8 cellular contexts compared by ENCODE assay signal in genomic region chr7:73682745-73683055, GRCh38. TPM values are rescaled to one million over a fixed set of nuclear protein-coding genes. Genes with fewer than 3 reads are reported as not detected.
DNase-seq lines count a peak whose midpoint lies in the region; ATAC-seq, FAIRE-seq and TF ChIP-seq lines count a peak whose summit lies in the region.

No MANE protein-coding gene starts in this region.

- no peaks in the 10 kb centered on the region for H3K27me3 Mint-ChIP-seq in activated T-helper 2 cell treated with anti-CD3 and anti-CD28 coated beads, Interferon-gamma antibody, Interleukin-2, Interleukin-4, amounts not matched to agents 10 μg/mL and 5 μg/mL and 100 μg/mL, durations not matched to agents 14 hours and 24 hours and 36 hours (ENCODE audit: low read depth)

- H3K4me1 ChIP-seq in keratinocyte (ENCODE audit: control insufficient read depth, extremely low read depth, insufficient read depth, low read length), result peaks cover 17% of the 10 kb centered on the region

- dilution Hi-C loops in keratinocyte (cut with MboI; ENCODE audit: extremely low pct_ligation_motif_present, low sequenced_read_pairs), result no loop called here

- peaks cover 48% of the 10 kb centered on the region for H3K36me3 Mint-ChIP-seq in activated T-helper 2 cell treated with anti-CD3 and anti-CD28 coated beads, Interferon-gamma antibody, Interleukin-2, Interleukin-4, amounts not matched to agents 10 μg/mL and 5 μg/mL and 100 μg/mL, durations not matched to agents 14 hours and 24 hours and 36 hours (ENCODE audit: low read depth)

- peak overlapping the region; percentile 82 for H3K27ac Mint-ChIP-seq in activated T-helper 2 cell treated with anti-CD3 and anti-CD28 coated beads, Interferon-gamma antibody, Interleukin-2, Interleukin-4, amounts not matched to agents 10 μg/mL and 5 μg/mL and 100 μg/mL, durations not matched to agents 14 hours and 24 hours and 36 hours

- H3K9me3 ChIP-seq in keratinocyte (ENCODE audit: control insufficient read depth, low read depth, low read length), result no peaks in the 10 kb centered on the region

- peaks cover 78% of the 10 kb centered on the region for H3K79me2 ChIP-seq in keratinocyte (ENCODE audit: control insufficient read depth, insufficient read depth, low read length)

- DNase-seq in activated T-helper 2 cell treated with anti-CD3 and anti-CD28 coated beads, Interferon-gamma antibody, Interleukin-2, Interleukin-4, amounts not matched to agents 10 μg/mL and 5 μg/mL and 100 μg/mL, durations not matched to agents 14 hours and 24 hours and 36 hours (ENCODE audit: low spot score), result no peak
- DNase-seq in keratinocyte (ENCODE audit: low read depth, low spot score) (no peak), substantia nigra (lab: John Stamatoyannopoulos, UW) (no peak), NCI-H82 (lab: John Stamatoyannopoulos, UW) (no peak), erythroblast (lab: John Stamatoyannopoulos, UW) (no peak)

- H3K9ac ChIP-seq in keratinocyte (ENCODE audit: control insufficient read depth, extremely low read depth, insufficient read depth, low read length), result peak overlapping the region; percentile 96

- H3K9me1 ChIP-seq in keratinocyte (ENCODE audit: control insufficient read depth, extremely low read depth, insufficient read depth, low read length), result peaks cover 4% of the 10 kb centered on the region

- no peaks in the 10 kb centered on the region for H4K20me1 ChIP-seq in keratinocyte (ENCODE audit: control insufficient read depth, extremely low read depth, insufficient read depth, low read length)

- H3K27me3 ChIP-seq in keratinocyte (ENCODE audit: control insufficient read depth, extremely low read depth, insufficient read depth, low read length), result no peaks in the 10 kb centered on the region

- no peaks in the 10 kb centered on the region for H3K9me3 Mint-ChIP-seq in activated T-helper 2 cell treated with anti-CD3 and anti-CD28 coated beads, Interferon-gamma antibody, Interleukin-2, Interleukin-4, amounts not matched to agents 10 μg/mL and 5 μg/mL and 100 μg/mL, durations not matched to agents 14 hours and 24 hours and 36 hours

- H3K27ac ChIP-seq in 22Rv1, result peak overlapping the region; percentile 82
- H3K27ac ChIP-seq in keratinocyte (ENCODE audit: control insufficient read depth, insufficient read depth, low read length), result peak overlapping the region; percentile 89
- H3K27ac ChIP-seq in substantia nigra (ENCODE audit: low read depth, low read length, poor library complexity, severe bottlenecking), result peak overlapping the region; percentile 73

- H3K4me3 Mint-ChIP-seq in activated T-helper 2 cell treated with anti-CD3 and anti-CD28 coated beads, Interferon-gamma antibody, Interleukin-2, Interleukin-4, amounts not matched to agents 10 μg/mL and 5 μg/mL and 100 μg/mL, durations not matched to agents 14 hours and 24 hours and 36 hours (ENCODE audit: low read depth), result peak overlapping the region; percentile 97

- H3K4me3 ChIP-seq in keratinocyte (ENCODE audit: control insufficient read depth in 2 of 3, extremely low read depth in 1 of 3, insufficient read depth in 2 of 3, low read depth in 1 of 3, low read length in 3 of 3), result peak overlapping the region; percentile 71 to 91 (median 86)

- peaks cover 4 to 16% of the 10 kb centered on the region in 2 experiments for H3K36me3 ChIP-seq in keratinocyte (ENCODE audit: control insufficient read depth in 2 of 2, extremely low read depth in 1 of 2, insufficient read depth in 2 of 2, low read length in 2 of 2)

- TF ChIP-seq POLR2A in erythroblast (IDR thresholded peaks at IDR 0.05; ENCODE audit: low read length), result no peak

- TF ChIP-seq CTCF in 22Rv1 (IDR thresholded peaks at IDR 0.05) (no peak), keratinocyte (optimal IDR thresholded peaks at IDR 0.05 in 1 of 3, IDR thresholded peaks at IDR 0.05 in 1 of 3, conservative IDR thresholded peaks at IDR 0.05 in 1 of 3; ENCODE audit: extremely low read depth in 1 of 3, insufficient read depth in 2 of 3, low read length in 3 of 3) (no peak)

- peak; percentile 20 for ATAC-seq in GM21825 (IDR thresholded peaks at IDR 0.05; ENCODE audit: unreplicated experiment)
- ATAC-seq in HG03469 (IDR thresholded peaks at IDR 0.05; ENCODE audit: unreplicated experiment), result no peak

- H3K4me2 ChIP-seq in keratinocyte (ENCODE audit: control insufficient read depth, extremely low read depth, insufficient read depth, low read depth, low read length), result peak overlapping the region; percentile 94

- intact Hi-C loops in activated T-helper 2 cell treated with anti-CD3 and anti-CD28 coated beads, Interferon-gamma antibody, Interleukin-2, Interleukin-4, amounts not matched to agents 10 μg/mL and 5 μg/mL and 100 μg/mL, durations not matched to agents 14 hours and 24 hours and 36 hours (cut with micrococcal nuclease), result loop anchor here (1.0 to 5.0 kb wide), 3 partner anchors 15 to 105 kb away; partner anchors contain the start of genes TBL2 and VPS37D

- FAIRE-seq in keratinocyte (lab: Jason Lieb, UNC), result no peak

- peak overlapping the region; percentile 98 for H2AFZ ChIP-seq in keratinocyte (ENCODE audit: control insufficient read depth, low read length)

- peaks cover 19% of the 10 kb centered on the region for H3K4me1 Mint-ChIP-seq in activated T-helper 2 cell treated with anti-CD3 and anti-CD28 coated beads, Interferon-gamma antibody, Interleukin-2, Interleukin-4, amounts not matched to agents 10 μg/mL and 5 μg/mL and 100 μg/mL, durations not matched to agents 14 hours and 24 hours and 36 hours (ENCODE audit: low read depth)

RNA-seq across cellular contexts. Expression of gene DNAJC30, which starts 0.6 kb away (rescaled TPM):
- total RNA-seq in activated T-helper 2 cell treated with anti-CD3 and anti-CD28 coated beads, Interferon-gamma antibody, Interleukin-2, Interleukin-4, amounts not matched to agents 10 μg/mL and 5 μg/mL and 100 μg/mL, durations not matched to agents 14 hours and 24 hours and 36 hours, result 9.2 TPM in 2 replicates
- 4.9 to 5.7 TPM (median 5.0 TPM) in 3 replicates for polyA plus RNA-seq in keratinocyte
- polyA plus RNA-seq in keratinocyte (2011; ENCODE audit: low read depth), result 1.4 TPM
- 4.3 and 6.8 TPM in 2 replicates for polyA plus RNA-seq in keratinocyte (2011; cell fraction: cytosol; rRNA removed)
- 4.4 and 5.8 TPM in 2 replicates for polyA plus RNA-seq in keratinocyte (2011; cell fraction: nucleus; rRNA removed)
- 3.1 and 6.8 TPM in 2 replicates for polyA plus RNA-seq in keratinocyte (2012; ENCODE audit: low replicate concordance)
- polyA minus RNA-seq in keratinocyte, result 2.6 to 5.7 TPM (median 3.3 TPM) in 3 replicates
- 5.9 TPM for polyA minus RNA-seq in keratinocyte (2011; cell fraction: cytosol; rRNA and poly(A)+ RNA removed)
- polyA minus RNA-seq in keratinocyte (2011; cell fraction: nucleus; rRNA and poly(A)+ RNA removed), result 2.0 and 2.7 TPM in 2 replicates

RNA-seq across cellular contexts. Expression of gene BUD23, which starts 0.7 kb away (rescaled TPM):
- 96.0 and 109 TPM in 2 replicates for total RNA-seq in activated T-helper 2 cell treated with anti-CD3 and anti-CD28 coated beads, Interferon-gamma antibody, Interleukin-2, Interleukin-4, amounts not matched to agents 10 μg/mL and 5 μg/mL and 100 μg/mL, durations not matched to agents 14 hours and 24 hours and 36 hours
- polyA plus RNA-seq in keratinocyte, result 47.1 to 87.5 TPM (median 72.0 TPM) in 3 replicates
- polyA plus RNA-seq in keratinocyte (2011; ENCODE audit: low read depth), result 41.9 TPM
- polyA plus RNA-seq in keratinocyte (2011; cell fraction: cytosol; rRNA removed), result 39.9 and 52.0 TPM in 2 replicates
- 71.4 and 78.1 TPM in 2 replicates for polyA plus RNA-seq in keratinocyte (2011; cell fraction: nucleus; rRNA removed)
- polyA plus RNA-seq in keratinocyte (2012; ENCODE audit: low replicate concordance), result 64.5 and 73.8 TPM in 2 replicates
- 39.4 to 42.6 TPM (median 41.9 TPM) in 3 replicates for polyA minus RNA-seq in keratinocyte
- polyA minus RNA-seq in keratinocyte (2011; cell fraction: cytosol; rRNA and poly(A)+ RNA removed), result 35.3 TPM
- 12.9 and 16.9 TPM in 2 replicates for polyA minus RNA-seq in keratinocyte (2011; cell fraction: nucleus; rRNA and poly(A)+ RNA removed)

RNA-seq across cellular contexts. Expression of gene VPS37D, which starts 15.1 kb away (rescaled TPM):
- 0.30 and 0.34 TPM in 2 replicates for total RNA-seq in activated T-helper 2 cell treated with anti-CD3 and anti-CD28 coated beads, Interferon-gamma antibody, Interleukin-2, Interleukin-4, amounts not matched to agents 10 μg/mL and 5 μg/mL and 100 μg/mL, durations not matched to agents 14 hours and 24 hours and 36 hours
- 0.65 to 1.5 TPM (median 0.81 TPM) in 3 replicates for polyA plus RNA-seq in keratinocyte
- not detected for polyA plus RNA-seq in keratinocyte (2011; ENCODE audit: low read depth)
- 0.66 and 1.9 TPM in 2 replicates for polyA plus RNA-seq in keratinocyte (2011; cell fraction: cytosol; rRNA removed)
- 0.43 and 0.65 TPM in 2 replicates for polyA plus RNA-seq in keratinocyte (2011; cell fraction: nucleus; rRNA removed)
- 0.30 and 1.2 TPM in 2 replicates for polyA plus RNA-seq in keratinocyte (2012; ENCODE audit: low replicate concordance)
- 0.35 to 1.0 TPM (median 0.73 TPM) in 3 replicates for polyA minus RNA-seq in keratinocyte
- polyA minus RNA-seq in keratinocyte (2011; cell fraction: cytosol; rRNA and poly(A)+ RNA removed), result 4.6 TPM
- 0.62 TPM in 1 of 2 replicates, not detected in the other for polyA minus RNA-seq in keratinocyte (2011; cell fraction: nucleus; rRNA and poly(A)+ RNA removed)

RNA-seq across cellular contexts. Expression of gene STX1A, which starts 36.8 kb away (rescaled TPM):
- 17.2 and 17.6 TPM in 2 replicates for total RNA-seq in activated T-helper 2 cell treated with anti-CD3 and anti-CD28 coated beads, Interferon-gamma antibody, Interleukin-2, Interleukin-4, amounts not matched to agents 10 μg/mL and 5 μg/mL and 100 μg/mL, durations not matched to agents 14 hours and 24 hours and 36 hours
- 19.4 to 37.9 TPM (median 22.4 TPM) in 3 replicates for polyA plus RNA-seq in keratinocyte
- polyA plus RNA-seq in keratinocyte (2011; ENCODE audit: low read depth), result 13.7 TPM
- polyA plus RNA-seq in keratinocyte (2011; cell fraction: cytosol; rRNA removed), result 20.3 and 26.6 TPM in 2 replicates
- polyA plus RNA-seq in keratinocyte (2011; cell fraction: nucleus; rRNA removed), result 61.8 and 66.1 TPM in 2 replicates
- 14.0 and 27.5 TPM in 2 replicates for polyA plus RNA-seq in keratinocyte (2012; ENCODE audit: low replicate concordance)
- 16.7 to 32.9 TPM (median 25.1 TPM) in 3 replicates for polyA minus RNA-seq in keratinocyte
- polyA minus RNA-seq in keratinocyte (2011; cell fraction: cytosol; rRNA and poly(A)+ RNA removed), result 15.7 TPM
- polyA minus RNA-seq in keratinocyte (2011; cell fraction: nucleus; rRNA and poly(A)+ RNA removed), result 22.9 and 31.3 TPM in 2 replicates

RNA-seq across cellular contexts. Expression of gene ABHD11, which starts 55.9 kb away (rescaled TPM):
- 17.3 and 18.2 TPM in 2 replicates for total RNA-seq in activated T-helper 2 cell treated with anti-CD3 and anti-CD28 coated beads, Interferon-gamma antibody, Interleukin-2, Interleukin-4, amounts not matched to agents 10 μg/mL and 5 μg/mL and 100 μg/mL, durations not matched to agents 14 hours and 24 hours and 36 hours
- 11.3 to 15.2 TPM (median 11.5 TPM) in 3 replicates for polyA plus RNA-seq in keratinocyte
- 2.2 TPM for polyA plus RNA-seq in keratinocyte (2011; ENCODE audit: low read depth)
- 8.3 and 11.7 TPM in 2 replicates for polyA plus RNA-seq in keratinocyte (2011; cell fraction: cytosol; rRNA removed)
- 9.6 and 10.1 TPM in 2 replicates for polyA plus RNA-seq in keratinocyte (2011; cell fraction: nucleus; rRNA removed)
- polyA plus RNA-seq in keratinocyte (2012; ENCODE audit: low replicate concordance), result 6.1 and 13.7 TPM in 2 replicates
- polyA minus RNA-seq in keratinocyte, result 5.4 to 26.4 TPM (median 6.7 TPM) in 3 replicates
- polyA minus RNA-seq in keratinocyte (2011; cell fraction: cytosol; rRNA and poly(A)+ RNA removed), result 3.8 TPM
- polyA minus RNA-seq in keratinocyte (2011; cell fraction: nucleus; rRNA and poly(A)+ RNA removed), result 4.7 and 4.8 TPM in 2 replicates
